In the genomic region with DNA sequence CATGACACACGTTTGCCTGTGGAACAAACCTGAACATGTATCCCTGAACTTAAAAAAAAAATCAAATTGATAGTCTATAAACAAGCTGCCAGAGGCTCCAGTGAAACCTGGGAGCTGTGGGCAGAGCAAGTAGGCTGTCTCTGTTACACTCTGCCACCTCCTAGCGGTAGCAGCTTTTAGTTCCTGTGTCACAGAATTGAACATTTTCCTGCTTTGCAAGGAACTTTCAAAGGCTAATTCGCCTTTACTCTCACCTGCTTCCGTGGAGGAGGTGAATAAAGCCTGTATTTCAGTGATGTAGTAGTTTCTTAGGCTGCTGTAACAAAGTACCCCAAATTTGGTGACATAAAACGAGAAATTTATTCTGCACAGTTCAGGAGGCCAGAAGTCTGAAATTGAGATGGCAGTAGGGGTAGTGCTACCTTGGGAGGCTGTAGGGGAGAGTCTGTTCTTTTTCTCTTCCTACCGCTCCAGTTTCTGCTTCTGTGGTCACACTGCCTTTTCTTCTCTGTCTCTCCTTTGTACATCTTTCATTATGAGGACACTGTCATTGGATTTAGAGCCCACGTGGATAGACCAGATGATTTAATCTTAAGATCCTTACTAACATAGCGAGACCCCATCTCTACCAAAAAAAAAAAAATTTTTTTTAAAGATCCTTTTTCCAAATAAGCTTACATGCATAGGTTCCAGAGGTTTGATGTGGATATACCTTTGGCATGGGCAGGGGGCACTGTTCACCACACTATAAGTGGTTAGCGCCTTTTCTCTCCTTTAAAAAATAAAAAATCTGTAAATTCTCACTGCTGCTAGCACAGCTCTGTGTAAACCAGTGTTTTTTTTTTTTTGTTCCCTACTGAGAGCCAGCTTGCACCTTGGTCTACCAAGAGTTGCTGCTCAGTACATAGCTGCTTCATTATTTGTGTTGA, we compare ENCODE assay signal across 9 cellular contexts.
DNase-seq lines count a peak whose midpoint lies in the region; ATAC-seq and TF ChIP-seq lines count a peak whose summit lies in the region.
"Had no signal": no experiment of that assay in that cellular context is flagged by ENCODE, and none has a peak within 500 bp of the region (broad histone marks: within the 10 kb centered on the region; RNA-seq: fewer than 3 reads in every experiment).

No MANE protein-coding gene starts in this region.

- ATAC-seq in SK-N-SH treated with all-trans-retinoic acid at 6 μM for 48 hours (peak; percentile 75), GM21528 (IDR thresholded peaks at IDR 0.05; ENCODE audit: low FRiP score, unreplicated experiment) (no peak)

- H3K4me1 ChIP-seq in HAP-1 = peaks cover 6% of the 10 kb centered on the region

- H3K9me3 ChIP-seq in HAP-1 = no peaks in the 10 kb centered on the region

- H3K36me3 ChIP-seq in HAP-1 (replicated peaks) = peaks cover 55% of the 10 kb centered on the region

- no peak overlapping the region for H3K4me3 ChIP-seq in HAP-1

- in situ Hi-C loops in HAP-1 (cut with MboI; ENCODE audit: low sequenced_read_pairs) = no loop called here

- H3K27me3 ChIP-seq in HAP-1 (ENCODE audit: low read depth) = no peaks in the 10 kb centered on the region

- peak; percentile 48 for DNase-seq in D341Med (ENCODE audit: low spot score)
- peak; percentile 59 to 69 for DNase-seq in HAP-1 (ENCODE audit: low spot score in 2 of 2)
- DNase-seq in islet precursor cell = peak; percentile 71
- DNase-seq in SHP77 treated with DMSO at 0.1 percent for 48 hours (lab: John Stamatoyannopoulos, UW) = no peak
- DNase-seq in activated CD4-positive, alpha-beta T cell treated with anti-CD3 and anti-CD28 coated beads, Interleukin-2, amount 50 U/mL, for 4 hours = no peak
- DNase-seq in activated CD4-positive, alpha-beta T cell treated with anti-CD3 and anti-CD28 coated beads for 4 hours = no peak
- DNase-seq: naive B cell had no signal

TF ChIP-seq in SK-N-SH treated with all-trans-retinoic acid at 6 μM for 48 hours, 23 proteins besides CTCF, POLR2A, EP300 and RAD21:
- no peak for TF ChIP-seq PPARA (CRISPR knock-in tag; IDR thresholded peaks at IDR 0.05; ENCODE audit: borderline replicate concordance)
- no peak for TF ChIP-seq ZC3H10 (CRISPR knock-in tag; IDR thresholded peaks at IDR 0.05)
- no peak for TF ChIP-seq ZFP30 (CRISPR knock-in tag; IDR thresholded peaks at IDR 0.05)
- TF ChIP-seq TSHZ2 (CRISPR knock-in tag; IDR thresholded peaks at IDR 0.05) = no peak
- TF ChIP-seq POU6F1 (CRISPR knock-in tag; IDR thresholded peaks at IDR 0.05; ENCODE audit: borderline replicate concordance, low read depth) = no peak
- TF ChIP-seq ISL1 (CRISPR knock-in tag; IDR thresholded peaks at IDR 0.05) = no peak
- TF ChIP-seq ESRRG (CRISPR knock-in tag; IDR thresholded peaks at IDR 0.05) = no peak
- no peak for TF ChIP-seq RARB (CRISPR knock-in tag; IDR thresholded peaks at IDR 0.05)
- TF ChIP-seq ZFP3 (CRISPR knock-in tag; IDR thresholded peaks at IDR 0.05) = no peak
- no peak for TF ChIP-seq TOX (CRISPR knock-in tag; IDR thresholded peaks at IDR 0.05; ENCODE audit: borderline replicate concordance)
- TF ChIP-seq PATZ1 (CRISPR knock-in tag; IDR thresholded peaks at IDR 0.05; ENCODE audit: borderline replicate concordance) = no peak
- TF ChIP-seq BACH2 (CRISPR knock-in tag; IDR thresholded peaks at IDR 0.05; ENCODE audit: borderline replicate concordance) = no peak
- no peak for TF ChIP-seq ZNF8 (CRISPR knock-in tag; IDR thresholded peaks at IDR 0.05)
- no peak for TF ChIP-seq ZNF565 (CRISPR knock-in tag; conservative IDR thresholded peaks at IDR 0.05; ENCODE audit: low read depth)
- TF ChIP-seq ZNF70 (CRISPR knock-in tag; IDR thresholded peaks at IDR 0.05) = no peak
- no peak for TF ChIP-seq CREB5 (CRISPR knock-in tag; IDR thresholded peaks at IDR 0.05; ENCODE audit: low read depth)
- TF ChIP-seq ARNTL (CRISPR knock-in tag; IDR thresholded peaks at IDR 0.05; ENCODE audit: borderline replicate concordance, low read depth) = no peak

Comparison
In these comparisons a context has a peak if more than half of its experiments do, and no peak if none do; other contexts are left out.
1. DNase-seq: peak in D341Med (single experiment), HAP-1 (2 of 2) and islet precursor cell (single experiment); none in SHP77 treated with DMSO at 0.1 percent for 48 hours (single experiment), activated CD4-positive, alpha-beta T cell treated with anti-CD3 and anti-CD28 coated beads, Interleukin-2, amount 50 U/mL, for 4 hours (0 of 2) and activated CD4-positive, alpha-beta T cell treated with anti-CD3 and anti-CD28 coated beads for 4 hours (0 of 2).